In the genomic region with DNA sequence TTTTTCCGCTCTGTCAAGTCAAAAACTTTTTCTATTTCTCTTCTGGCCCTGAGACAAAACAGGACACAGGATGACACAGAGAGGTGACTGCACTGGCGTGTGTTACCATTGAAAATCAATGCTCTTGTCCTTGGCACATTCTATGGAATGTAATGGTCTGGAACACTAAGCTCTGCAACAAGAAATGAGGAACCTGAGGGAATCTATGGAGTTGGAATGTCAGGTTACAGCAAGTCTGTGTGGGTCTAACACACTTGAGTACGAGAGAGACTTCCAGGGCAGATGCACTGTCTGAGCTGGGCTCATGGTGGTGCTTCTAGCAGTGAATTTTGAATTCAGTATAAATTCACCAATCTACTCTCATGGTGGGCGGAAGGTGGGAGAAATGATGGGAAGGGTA, we compare ENCODE assay signal across 19 cellular contexts.
"Had no signal": no experiment of that assay in that cellular context is flagged by ENCODE, and none has a peak within 500 bp of the region (broad histone marks: within the 10 kb centered on the region; RNA-seq: fewer than 3 reads in every experiment).

No MANE protein-coding gene starts in this region.

- H3K36me3 ChIP-seq: spleen, thoracic aorta, upper lobe of right lung had no signal

- H3K4me3 ChIP-seq: coronary artery, spleen, thoracic aorta, upper lobe of right lung had no signal

- H3K4me1 ChIP-seq: spleen, upper lobe of right lung had no signal

- H3K9me3 ChIP-seq: thoracic aorta, upper lobe of right lung had no signal

- H3K27me3 ChIP-seq: spleen, upper lobe of right lung had no signal

- DNase-seq: activated CD4-positive, alpha-beta T cell treated with anti-CD3 and anti-CD28 coated beads, Interleukin-2, amount 10 ng/mL, durations not matched to agents 24 days and 14 days; activated CD8-positive, alpha-beta T cell treated with anti-CD3 and anti-CD28 coated beads for 36 hours; activated effector memory CD4-positive, alpha-beta T cell treated with Interleukin-2 at 50 U/mL for 16 hours; activated naive CD4-positive, alpha-beta T cell treated with anti-CD3 and anti-CD28 coated beads, Interleukin-2, amount 50 U/mL, for 16 hours; activated T-cell treated with anti-CD3 and anti-CD28 coated beads, Interleukin-2, amount 50 U/mL, for 4 hours; aorta; erythroblast; foreskin melanocyte; glutamatergic neuron; kidney; left ventricle myocardium superior; natural killer cell; spleen; stimulated activated CD4-positive, alpha-beta T cell treated with anti-CD3 and anti-CD28 coated beads, Interleukin-4, amount 100 ng/mL, for 4 hours; T1000; upper lobe of right lung had no signal

- H3K27ac ChIP-seq: coronary artery, spleen, thoracic aorta, upper lobe of right lung had no signal

- ATAC-seq: activated CD8-positive, alpha-beta T cell treated with anti-CD3 and anti-CD28 coated beads for 36 hours; activated T-cell treated with anti-CD3 and anti-CD28 coated beads, Interleukin-2, amount 50 U/mL, for 4 hours; left ventricle myocardium superior; natural killer cell; stimulated activated memory B cell treated with anti-CD40 and anti-IgM and Interleukin-4, amounts not matched to agents 10 μg/mL and 1 μg/mL and 100 μg/mL, for 72 hours; upper lobe of right lung had no signal
